3 cellular contexts compared by ENCODE assay signal in genomic region chr6:152716322-152716721, GRCh38.
TF ChIP-seq lines count a peak whose summit lies in the region.

No MANE protein-coding gene starts in this region.

TF ChIP-seq in SK-N-SH, 30 proteins besides CTCF, POLR2A, EP300 and RAD21:
- TF ChIP-seq, protein P1, sequence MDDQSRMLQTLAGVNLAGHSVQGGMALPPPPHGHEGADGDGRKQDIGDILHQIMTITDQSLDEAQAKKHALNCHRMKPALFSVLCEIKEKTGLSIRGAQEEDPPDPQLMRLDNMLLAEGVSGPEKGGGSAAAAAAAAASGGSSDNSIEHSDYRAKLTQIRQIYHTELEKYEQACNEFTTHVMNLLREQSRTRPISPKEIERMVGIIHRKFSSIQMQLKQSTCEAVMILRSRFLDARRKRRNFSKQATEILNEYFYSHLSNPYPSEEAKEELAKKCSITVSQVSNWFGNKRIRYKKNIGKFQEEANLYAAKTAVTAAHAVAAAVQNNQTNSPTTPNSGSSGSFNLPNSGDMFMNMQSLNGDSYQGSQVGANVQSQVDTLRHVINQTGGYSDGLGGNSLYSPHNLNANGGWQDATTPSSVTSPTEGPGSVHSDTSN (IDR thresholded peaks at IDR 0.05) = no peak
- TF ChIP-seq MXI1 (IDR thresholded peaks at IDR 0.05; ENCODE audit: low read depth, low read length) = no peak
- TF ChIP-seq GABPA (IDR thresholded peaks at IDR 0.05; ENCODE audit: low read depth) = no peak
- no peak for TF ChIP-seq POLR2AphosphoS5 (IDR thresholded peaks at IDR 0.05; ENCODE audit: low read depth, low read length)
- TF ChIP-seq SMC3 (IDR thresholded peaks at IDR 0.05; ENCODE audit: low read depth, low read length) = peak; percentile 21

TF ChIP-seq in SK-N-SH treated with all-trans-retinoic acid at 6 μM for 48 hours, 23 proteins besides CTCF, POLR2A, EP300 and RAD21:
- TF ChIP-seq, protein P2, sequence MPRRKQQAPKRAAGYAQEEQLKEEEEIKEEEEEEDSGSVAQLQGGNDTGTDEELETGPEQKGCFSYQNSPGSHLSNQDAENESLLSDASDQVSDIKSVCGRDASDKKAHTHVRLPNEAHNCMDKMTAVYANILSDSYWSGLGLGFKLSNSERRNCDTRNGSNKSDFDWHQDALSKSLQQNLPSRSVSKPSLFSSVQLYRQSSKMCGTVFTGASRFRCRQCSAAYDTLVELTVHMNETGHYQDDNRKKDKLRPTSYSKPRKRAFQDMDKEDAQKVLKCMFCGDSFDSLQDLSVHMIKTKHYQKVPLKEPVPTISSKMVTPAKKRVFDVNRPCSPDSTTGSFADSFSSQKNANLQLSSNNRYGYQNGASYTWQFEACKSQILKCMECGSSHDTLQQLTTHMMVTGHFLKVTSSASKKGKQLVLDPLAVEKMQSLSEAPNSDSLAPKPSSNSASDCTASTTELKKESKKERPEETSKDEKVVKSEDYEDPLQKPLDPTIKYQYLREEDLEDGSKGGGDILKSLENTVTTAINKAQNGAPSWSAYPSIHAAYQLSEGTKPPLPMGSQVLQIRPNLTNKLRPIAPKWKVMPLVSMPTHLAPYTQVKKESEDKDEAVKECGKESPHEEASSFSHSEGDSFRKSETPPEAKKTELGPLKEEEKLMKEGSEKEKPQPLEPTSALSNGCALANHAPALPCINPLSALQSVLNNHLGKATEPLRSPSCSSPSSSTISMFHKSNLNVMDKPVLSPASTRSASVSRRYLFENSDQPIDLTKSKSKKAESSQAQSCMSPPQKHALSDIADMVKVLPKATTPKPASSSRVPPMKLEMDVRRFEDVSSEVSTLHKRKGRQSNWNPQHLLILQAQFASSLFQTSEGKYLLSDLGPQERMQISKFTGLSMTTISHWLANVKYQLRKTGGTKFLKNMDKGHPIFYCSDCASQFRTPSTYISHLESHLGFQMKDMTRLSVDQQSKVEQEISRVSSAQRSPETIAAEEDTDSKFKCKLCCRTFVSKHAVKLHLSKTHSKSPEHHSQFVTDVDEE (CRISPR knock-in tag; IDR thresholded peaks at IDR 0.05) = no peak
- no peak for TF ChIP-seq ZNF70 (CRISPR knock-in tag; IDR thresholded peaks at IDR 0.05)
- TF ChIP-seq, protein P3, sequence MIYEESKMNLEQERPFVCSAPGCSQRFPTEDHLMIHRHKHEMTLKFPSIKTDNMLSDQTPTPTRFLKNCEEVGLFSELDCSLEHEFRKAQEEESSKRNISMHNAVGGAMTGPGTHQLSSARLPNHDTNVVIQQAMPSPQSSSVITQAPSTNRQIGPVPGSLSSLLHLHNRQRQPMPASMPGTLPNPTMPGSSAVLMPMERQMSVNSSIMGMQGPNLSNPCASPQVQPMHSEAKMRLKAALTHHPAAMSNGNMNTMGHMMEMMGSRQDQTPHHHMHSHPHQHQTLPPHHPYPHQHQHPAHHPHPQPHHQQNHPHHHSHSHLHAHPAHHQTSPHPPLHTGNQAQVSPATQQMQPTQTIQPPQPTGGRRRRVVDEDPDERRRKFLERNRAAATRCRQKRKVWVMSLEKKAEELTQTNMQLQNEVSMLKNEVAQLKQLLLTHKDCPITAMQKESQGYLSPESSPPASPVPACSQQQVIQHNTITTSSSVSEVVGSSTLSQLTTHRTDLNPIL (CRISPR knock-in tag; IDR thresholded peaks at IDR 0.05; ENCODE audit: low read depth) = no peak

TF ChIP-seq in HCT116, 20 proteins besides CTCF, POLR2A, EP300 and RAD21:
- TF ChIP-seq, protein P4, sequence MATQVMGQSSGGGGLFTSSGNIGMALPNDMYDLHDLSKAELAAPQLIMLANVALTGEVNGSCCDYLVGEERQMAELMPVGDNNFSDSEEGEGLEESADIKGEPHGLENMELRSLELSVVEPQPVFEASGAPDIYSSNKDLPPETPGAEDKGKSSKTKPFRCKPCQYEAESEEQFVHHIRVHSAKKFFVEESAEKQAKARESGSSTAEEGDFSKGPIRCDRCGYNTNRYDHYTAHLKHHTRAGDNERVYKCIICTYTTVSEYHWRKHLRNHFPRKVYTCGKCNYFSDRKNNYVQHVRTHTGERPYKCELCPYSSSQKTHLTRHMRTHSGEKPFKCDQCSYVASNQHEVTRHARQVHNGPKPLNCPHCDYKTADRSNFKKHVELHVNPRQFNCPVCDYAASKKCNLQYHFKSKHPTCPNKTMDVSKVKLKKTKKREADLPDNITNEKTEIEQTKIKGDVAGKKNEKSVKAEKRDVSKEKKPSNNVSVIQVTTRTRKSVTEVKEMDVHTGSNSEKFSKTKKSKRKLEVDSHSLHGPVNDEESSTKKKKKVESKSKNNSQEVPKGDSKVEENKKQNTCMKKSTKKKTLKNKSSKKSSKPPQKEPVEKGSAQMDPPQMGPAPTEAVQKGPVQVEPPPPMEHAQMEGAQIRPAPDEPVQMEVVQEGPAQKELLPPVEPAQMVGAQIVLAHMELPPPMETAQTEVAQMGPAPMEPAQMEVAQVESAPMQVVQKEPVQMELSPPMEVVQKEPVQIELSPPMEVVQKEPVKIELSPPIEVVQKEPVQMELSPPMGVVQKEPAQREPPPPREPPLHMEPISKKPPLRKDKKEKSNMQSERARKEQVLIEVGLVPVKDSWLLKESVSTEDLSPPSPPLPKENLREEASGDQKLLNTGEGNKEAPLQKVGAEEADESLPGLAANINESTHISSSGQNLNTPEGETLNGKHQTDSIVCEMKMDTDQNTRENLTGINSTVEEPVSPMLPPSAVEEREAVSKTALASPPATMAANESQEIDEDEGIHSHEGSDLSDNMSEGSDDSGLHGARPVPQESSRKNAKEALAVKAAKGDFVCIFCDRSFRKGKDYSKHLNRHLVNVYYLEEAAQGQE (IDR thresholded peaks at IDR 0.05; ENCODE audit: low read depth) = no peak
- TF ChIP-seq EGR1 (IDR thresholded peaks at IDR 0.05; ENCODE audit: low read depth) = no peak
- no peak for TF ChIP-seq CBX3 (IDR thresholded peaks at IDR 0.05; ENCODE audit: low read depth)
- no peak for TF ChIP-seq FOSL1 (IDR thresholded peaks at IDR 0.05; ENCODE audit: low read depth)
- TF ChIP-seq SIN3A (IDR thresholded peaks at IDR 0.05; ENCODE audit: low read depth) = no peak
- TF ChIP-seq SP1 (IDR thresholded peaks at IDR 0.05; ENCODE audit: low read depth) = no peak
- no peak for TF ChIP-seq YY1 (IDR thresholded peaks at IDR 0.05; ENCODE audit: extremely low read depth, insufficient replicate concordance, low read depth, low read length)
- no peak for TF ChIP-seq ZFX (IDR thresholded peaks at IDR 0.05)
- TF ChIP-seq SRF (IDR thresholded peaks at IDR 0.05; ENCODE audit: low read depth) = no peak
- TF ChIP-seq TCF7L2 (IDR thresholded peaks at IDR 0.05; ENCODE audit: borderline replicate concordance, extremely low read depth, insufficient read depth, insufficient read length) = no peak
- no peak for TF ChIP-seq ZNF274 (IDR thresholded peaks at IDR 0.05; ENCODE audit: low read depth, low read length)
- TF ChIP-seq JUND (IDR thresholded peaks at IDR 0.05) = no peak
- TF ChIP-seq ELF1 (IDR thresholded peaks at IDR 0.05; ENCODE audit: borderline replicate concordance, low read depth) = no peak
- no peak for TF ChIP-seq EZH2 (IDR thresholded peaks at IDR 0.05)
- TF ChIP-seq CEBPB (IDR thresholded peaks at IDR 0.05; ENCODE audit: low read depth) = no peak
